ENCODE assay signal across 17 cellular contexts in the genomic region with DNA sequence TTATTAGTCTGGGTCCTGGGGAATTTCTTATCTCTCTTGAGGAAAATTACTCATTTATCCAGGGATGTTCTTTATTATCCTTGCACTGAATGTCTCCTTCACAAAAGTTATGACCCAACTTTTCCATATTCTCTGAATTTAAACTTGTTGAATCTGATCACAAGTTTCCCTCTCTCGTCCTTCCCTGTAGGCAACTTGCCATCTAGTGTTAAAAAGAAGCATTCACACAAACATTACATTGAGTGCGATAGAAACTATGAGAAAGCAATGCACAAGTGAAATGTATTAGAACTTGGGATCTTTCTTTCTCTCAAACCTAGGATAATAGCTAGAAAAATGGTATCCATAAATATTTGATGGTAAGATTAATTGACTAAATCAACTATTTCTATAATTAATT.
DNase-seq lines count a peak whose midpoint lies in the region; FAIRE-seq and TF ChIP-seq lines count a peak whose summit lies in the region.
"Had no signal": no experiment of that assay in that cellular context is flagged by ENCODE, and none has a peak within 500 bp of the region (broad histone marks: within the 10 kb centered on the region; RNA-seq: fewer than 3 reads in every experiment).

No MANE protein-coding gene starts in this region.

- peaks cover 50% of the 10 kb centered on the region for H3K4me1 Mint-ChIP-seq in mesothelial cell of epicardium
- H3K4me1 Mint-ChIP-seq: activated CD4-positive, alpha-beta T cell treated with anti-CD3 and anti-CD28 coated beads for 36 hours; B cell had no signal

- H3K79me2 ChIP-seq in PC-9 (ENCODE audit: low read depth), result no peaks in the 10 kb centered on the region

- no peak for FAIRE-seq in D721Med (lab: Jason Lieb, UNC)

- no peaks in the 10 kb centered on the region for H3F3A ChIP-seq in PC-9 (ENCODE audit: insufficient read depth, low read depth)

- POLR2A ChIA-PET in PC-9 (lab: Charles Lee; ENCODE audit: unreplicated experiment), result no interaction called here

- H3K4me3 Mint-ChIP-seq in mesothelial cell of epicardium, result no peak overlapping the region
- H3K4me3 Mint-ChIP-seq: activated CD4-positive, alpha-beta T cell treated with anti-CD3 and anti-CD28 coated beads for 36 hours; B cell had no signal

- no peak overlapping the region for H3K4me3 ChIP-seq in PC-9
- H3K4me3 ChIP-seq: cardiac muscle cell, ovary had no signal

- DNase-seq in D721Med (ENCODE audit: insufficient read length, low spot score) (no peak), HT-29 (ENCODE audit: low spot score) (peak; percentile 14), PC-9 (no peak), mesothelial cell of epicardium (ENCODE audit: low spot score in 2 of 2, unreplicated experiment in 2 of 2) (no peak), cortex of kidney (lab: John Stamatoyannopoulos, UW) (no peak), amygdala (lab: John Stamatoyannopoulos, UW) (no peak), DMS153 (lab: John Stamatoyannopoulos, UW) (no peak)
- DNase-seq: activated CD4-positive, alpha-beta T cell treated with anti-CD3 and anti-CD28 coated beads for 36 hours; left ventricle myocardium superior; NCI-H187; NCI-H510A treated with DMSO at 0.1 percent for 48 hours; ovary; stimulated activated CD4-positive, alpha-beta T cell treated with anti-CD3 and anti-CD28 coated beads, Interleukin-2, amount 100 ng/mL, for 48 hours; T1000 had no signal

- no peak overlapping the region for H3K27ac ChIP-seq in PC-9
- H3K27ac ChIP-seq: cardiac muscle cell, ovary had no signal

- H3K27ac Mint-ChIP-seq in mesothelial cell of epicardium, result peak overlapping the region; percentile 2
- H3K27ac Mint-ChIP-seq: activated CD4-positive, alpha-beta T cell treated with anti-CD3 and anti-CD28 coated beads for 36 hours; activated T-helper 2 cell treated with anti-CD3 and anti-CD28 coated beads, Interferon-gamma antibody, Interleukin-2, Interleukin-4, amounts not matched to agents 10 μg/mL and 5 μg/mL and 100 μg/mL, durations not matched to agents 14 hours and 24 hours and 36 hours; B cell had no signal

- no peaks in the 10 kb centered on the region for H3K27me3 Mint-ChIP-seq in mesothelial cell of epicardium (ENCODE audit: low read depth)
- H3K27me3 Mint-ChIP-seq: activated CD4-positive, alpha-beta T cell treated with anti-CD3 and anti-CD28 coated beads for 36 hours; B cell had no signal

- H3K36me3 ChIP-seq in PC-9 (ENCODE audit: low read depth), result no peaks in the 10 kb centered on the region
- H3K36me3 ChIP-seq: cardiac muscle cell, ovary had no signal

- peaks cover 13% of the 10 kb centered on the region for H3K9me3 Mint-ChIP-seq in mesothelial cell of epicardium

- H3K4me1 ChIP-seq in PC-9 (replicated peaks; ENCODE audit: insufficient read depth), result peaks cover 4% of the 10 kb centered on the region

- CTCF ChIA-PET in PC-9 (lab: Charles Lee), result no interaction called here

- peaks cover 6% of the 10 kb centered on the region; the same call in 1 of the 2 replicates for H3K9me3 ChIP-seq in PC-9 (ENCODE audit: insufficient read depth, low read depth)
- H3K9me3 ChIP-seq: ovary had no signal

- H2AFZ ChIP-seq in PC-9, result no peak overlapping the region

- H3K4me2 ChIP-seq in PC-9, result no peak overlapping the region

- H3K9me2 ChIP-seq in PC-9 (ENCODE audit: insufficient read depth), result no peaks in the 10 kb centered on the region

- no peaks in the 10 kb centered on the region for H3K27me3 ChIP-seq in PC-9 (ENCODE audit: insufficient read depth, low read depth)
- H3K27me3 ChIP-seq: cardiac muscle cell, ovary had no signal

- no TSS peak for BruUV-seq in PC-9 (replicated peaks; lab: Mats Ljungman, UMichigan)

- TF ChIP-seq CTCF in D721Med (IDR thresholded peaks at IDR 0.05; ENCODE audit: insufficient read depth, missing control alignments), result peak; percentile 11
- peak; percentile 37; the same call in 1 of the 2 replicates for TF ChIP-seq CTCF in PC-9 (conservative IDR thresholded peaks at IDR 0.05)
- no peak for TF ChIP-seq CTCF in mesothelial cell of epicardium (IDR thresholded peaks at IDR 0.05; ENCODE audit: unreplicated experiment)

- intact Hi-C loops in PC-9 (cut with micrococcal nuclease; ENCODE audit: unreplicated experiment), result no loop called here

- H4K20me1 ChIP-seq in PC-9 (ENCODE audit: insufficient read depth), result no peaks in the 10 kb centered on the region

- no peaks in the 10 kb centered on the region for H3K36me3 Mint-ChIP-seq in mesothelial cell of epicardium
